8 cellular contexts compared by ENCODE assay signal in the genomic region with DNA sequence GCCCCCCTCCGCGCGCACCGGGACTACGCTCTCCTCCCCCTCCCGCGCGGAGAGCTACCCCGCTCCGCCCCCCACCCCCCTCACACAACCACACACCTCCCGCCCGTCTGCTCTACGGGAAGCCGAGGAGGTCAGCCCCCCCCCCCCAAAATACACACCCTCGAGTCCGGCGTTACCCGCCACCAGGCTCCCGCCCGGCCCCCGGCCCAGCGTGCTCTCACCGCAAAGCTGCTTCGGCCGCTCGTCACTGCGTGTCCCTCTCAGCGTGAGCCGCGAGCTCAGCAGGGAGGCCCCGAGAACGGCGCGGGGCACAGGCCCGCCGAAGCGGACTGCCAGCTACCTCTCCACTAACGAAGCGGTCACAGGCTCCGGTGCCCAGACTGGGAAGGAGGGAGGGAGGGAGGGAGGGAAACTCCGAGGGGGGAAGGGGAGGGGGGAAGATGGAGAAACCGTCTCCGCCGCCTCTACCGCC. TPM values are rescaled to one million over a fixed set of nuclear protein-coding genes. Genes with fewer than 3 reads are reported as not detected.
DNase-seq lines count a peak whose midpoint lies in the region; ATAC-seq and TF ChIP-seq lines count a peak whose summit lies in the region.

No MANE protein-coding gene starts in this region.

- H3K27me3 ChIP-seq in CD4-positive, CD25-positive, alpha-beta regulatory T cell (ENCODE audit: control insufficient read depth, insufficient read depth, low read length), result no peaks in the 10 kb centered on the region
- no peaks in the 10 kb centered on the region for H3K27me3 ChIP-seq in NT2/D1 (ENCODE audit: insufficient read depth, insufficient read length)
- no peaks in the 10 kb centered on the region for H3K27me3 ChIP-seq in endodermal cell (ENCODE audit: control insufficient read depth, insufficient read depth, low read length, poor library complexity, severe bottlenecking)
- no peaks in the 10 kb centered on the region for H3K27me3 ChIP-seq in neuron (ENCODE audit: insufficient read depth, low read length)

- no peak for ATAC-seq in CD4-positive, CD25-positive, alpha-beta regulatory T cell (ENCODE audit: low read depth in 2 of 2)
- ATAC-seq in HG03521 (IDR thresholded peaks at IDR 0.05; ENCODE audit: unreplicated experiment), result no peak

- H3K4me3 ChIP-seq in CD4-positive, CD25-positive, alpha-beta regulatory T cell (ENCODE audit: low read depth, low read length), result peak overlapping the region; percentile 32
- peak overlapping the region; percentile 92 for H3K4me3 ChIP-seq in NT2/D1 (ENCODE audit: insufficient read length, low read depth)
- H3K4me3 ChIP-seq in endodermal cell (ENCODE audit: low read length), result peak overlapping the region; percentile 77
- H3K4me3 ChIP-seq in neuron (ENCODE audit: low read length), result peak overlapping the region; percentile 95

- H3K4me1 ChIP-seq in CD4-positive, CD25-positive, alpha-beta regulatory T cell (ENCODE audit: control insufficient read depth, insufficient read depth, low read length, poor library complexity, severe bottlenecking), result peaks cover 61% of the 10 kb centered on the region
- H3K4me1 ChIP-seq in NT2/D1 (ENCODE audit: insufficient read depth, insufficient read length), result peaks cover 5% of the 10 kb centered on the region
- H3K4me1 ChIP-seq in endodermal cell (ENCODE audit: control insufficient read depth, insufficient read depth, low read length), result peaks cover under 1% of the 10 kb centered on the region
- peaks cover 19% of the 10 kb centered on the region for H3K4me1 ChIP-seq in neuron (ENCODE audit: insufficient read depth, low read length)

- H3K36me3 Mint-ChIP-seq in CD4-positive, CD25-positive, alpha-beta regulatory T cell, result peaks cover 3% of the 10 kb centered on the region
- peaks cover 8% of the 10 kb centered on the region for H3K36me3 Mint-ChIP-seq in endodermal cell (ENCODE audit: low read depth)

- H3K27ac Mint-ChIP-seq in CD4-positive, CD25-positive, alpha-beta regulatory T cell, result peak overlapping the region; percentile 98 to 99 (median 98)
- peak overlapping the region; percentile 94 for H3K27ac Mint-ChIP-seq in endodermal cell

- no peaks in the 10 kb centered on the region for H3K27me3 Mint-ChIP-seq in CD4-positive, CD25-positive, alpha-beta regulatory T cell
- H3K27me3 Mint-ChIP-seq in endodermal cell (ENCODE audit: insufficient read depth), result no peaks in the 10 kb centered on the region

- no peak for DNase-seq in CD4-positive, CD25-positive, alpha-beta regulatory T cell
- DNase-seq in NT2/D1 (ENCODE audit: low read depth, low spot score) (no peak), endodermal cell (no peak), GDM1 (lab: John Stamatoyannopoulos, UW) (no peak), T-helper 9 cell (no peak)
- no peak for DNase-seq in activated CD4-positive, alpha-beta T cell treated with anti-CD3 and anti-CD28 coated beads, Interleukin-2, amount 50 U/mL, for 48 hours

- no peaks in the 10 kb centered on the region for H3K9me3 ChIP-seq in CD4-positive, CD25-positive, alpha-beta regulatory T cell (ENCODE audit: control insufficient read depth in 2 of 2, low read length in 2 of 2)
- no peaks in the 10 kb centered on the region for H3K9me3 ChIP-seq in NT2/D1 (ENCODE audit: insufficient read depth, low read length)
- H3K9me3 ChIP-seq in endodermal cell (ENCODE audit: control insufficient read depth, low read length), result no peaks in the 10 kb centered on the region
- no peaks in the 10 kb centered on the region for H3K9me3 ChIP-seq in neuron (ENCODE audit: low read length)

- no peak overlapping the region for H2AFZ ChIP-seq in neuron (ENCODE audit: low read depth, low read length)

- H3K9ac ChIP-seq in NT2/D1 (ENCODE audit: insufficient read length, low read depth) (peak overlapping the region; percentile 92), endodermal cell (ENCODE audit: extremely low read depth, low read length, poor library complexity, severe bottlenecking) (peak overlapping the region; percentile 63)

- peak overlapping the region; percentile 95 to 98 (median 97) for H3K4me3 Mint-ChIP-seq in CD4-positive, CD25-positive, alpha-beta regulatory T cell
- peak overlapping the region; percentile 94 for H3K4me3 Mint-ChIP-seq in endodermal cell

- peaks cover 8 to 61% (median 34%) of the 10 kb centered on the region in 4 donors for H3K4me1 Mint-ChIP-seq in CD4-positive, CD25-positive, alpha-beta regulatory T cell
- H3K4me1 Mint-ChIP-seq in endodermal cell, result peaks cover 3% of the 10 kb centered on the region

- H3K36me3 ChIP-seq in CD4-positive, CD25-positive, alpha-beta regulatory T cell (ENCODE audit: control insufficient read depth, insufficient read depth, low read length), result no peaks in the 10 kb centered on the region
- H3K36me3 ChIP-seq in NT2/D1 (ENCODE audit: insufficient read depth, insufficient read length, low read length), result peaks cover 16% of the 10 kb centered on the region
- peaks cover 15% of the 10 kb centered on the region for H3K36me3 ChIP-seq in endodermal cell (ENCODE audit: control insufficient read depth, insufficient read depth, low read length)
- H3K36me3 ChIP-seq in neuron (ENCODE audit: insufficient read depth, low read length), result peaks cover 9% of the 10 kb centered on the region

- no peak for TF ChIP-seq CTCF in endodermal cell (conservative IDR thresholded peaks at IDR 0.05)

- no peaks in the 10 kb centered on the region for H3K9me3 Mint-ChIP-seq in CD4-positive, CD25-positive, alpha-beta regulatory T cell
- H3K9me3 Mint-ChIP-seq in endodermal cell, result no peaks in the 10 kb centered on the region

- 0% methylated on average over 32 of the region's 45 CpGs; no CpG with 5 or more reads in 1 of the 2 experiments for WGBS in endodermal cell (ENCODE audit: insufficient coverage in 1 of 2, insufficient read length in 1 of 2), 2 experiments

- H3K27ac ChIP-seq in CD4-positive, CD25-positive, alpha-beta regulatory T cell (ENCODE audit: insufficient read depth, low read length, poor library complexity, severe bottlenecking), result peak overlapping the region; percentile 99
- H3K27ac ChIP-seq in endodermal cell (ENCODE audit: low read depth, low read length), result peak overlapping the region; percentile 97

RNA-seq across cellular contexts. Expression of a gene that starts 0.3 kb away (rescaled TPM):
- 123 TPM for total RNA-seq in CD4-positive, CD25-positive, alpha-beta regulatory T cell
- 10 to 100 TPM; 13.6 to 15.0 (median 14.8) TPM for polyA plus RNA-seq in CD4-positive, CD25-positive, alpha-beta regulatory T cell
- total RNA-seq in endodermal cell, result 100 to 1,000 TPM; 119 to 123 TPM
- polyA plus RNA-seq in endodermal cell (2013, experiment 1 of 2), result 56.8 TPM
- 56.4 TPM for polyA plus RNA-seq in endodermal cell (2013, experiment 2 of 2)

Comparison
In these comparisons a context has a peak if more than half of its experiments do, and no peak if none do; other contexts are left out.
1. H3K4me3 ChIP-seq: peak in every context shown above with its lines; median percentile 95 in neuron; 92 in NT2/D1; 77 in endodermal cell; 32 in CD4-positive, CD25-positive, alpha-beta regulatory T cell.